In genomic region chrX:74343970-74344622, GRCh38 we compare ENCODE assay signal across 1 cellular context.
TF ChIP-seq lines count a peak whose summit lies in the region.

No MANE protein-coding gene starts in this region.

TF ChIP-seq in WTC11, 78 proteins besides CTCF, POLR2A, EP300 and RAD21 (continued from another document):
- TF ChIP-seq ZNF532 (CRISPR knock-in tag; IDR thresholded peaks at IDR 0.05; ENCODE audit: borderline replicate concordance) = no peak
- no peak for TF ChIP-seq FOXJ3 (CRISPR knock-in tag; IDR thresholded peaks at IDR 0.05; ENCODE audit: borderline replicate concordance)
